ENCODE assay signal across 14 cellular contexts in genomic region chr6:42403415-42403814, GRCh38. TPM values are rescaled to one million over a fixed set of nuclear protein-coding genes. Genes with fewer than 3 reads are reported as not detected.
A peak's percentile ranks its signal among the peaks of the same experiment; 100 is the strongest.
DNase-seq lines count a peak whose midpoint lies in the region; ATAC-seq, FAIRE-seq and TF ChIP-seq lines count a peak whose summit lies in the region.
"Had no signal": no experiment of that assay in that cellular context is flagged by ENCODE, and none has a peak within 500 bp of the region (broad histone marks: within the 10 kb centered on the region; RNA-seq: fewer than 3 reads in every experiment).

No MANE protein-coding gene starts in this region.

- H3K79me2 ChIP-seq in astrocyte (ENCODE audit: insufficient read depth, low read length) (peaks cover 41% of the 10 kb centered on the region), hepatocyte (peaks cover 68% of the 10 kb centered on the region)

- TF ChIP-seq EP300 in suprapubic skin (IDR thresholded peaks at IDR 0.05) = no peak

- H3K9ac ChIP-seq in astrocyte (ENCODE audit: low read length) = no peak overlapping the region

- no peak for DNase-seq in activated naive CD8-positive, alpha-beta T cell treated with anti-CD3 and anti-CD28 coated beads for 36 hours
- peak; percentile 47 for DNase-seq in astrocyte (ENCODE audit: low read depth)
- peak; percentile 35 for DNase-seq in hepatocyte (ENCODE audit: low spot score)
- no peak for DNase-seq in suprapubic skin (ENCODE audit: low spot score in 2 of 2)
- no peak for DNase-seq in GM19240 (ENCODE audit: insufficient read length, low spot score)
- no peak for DNase-seq in D721Med (ENCODE audit: insufficient read length, low spot score)
- DNase-seq: activated CD4-positive, CD25-positive, alpha-beta regulatory T cell; activated naive CD4-positive, alpha-beta T cell treated with anti-CD3 and anti-CD28 coated beads, Interleukin-2, amount 50 U/mL, for 16 hours; AML-193; effector CD4-positive, alpha-beta T cell; NCI-H2171; stimulated activated naive CD4-positive, alpha-beta T cell had no signal

- H3K4me1 Mint-ChIP-seq in activated naive CD8-positive, alpha-beta T cell (ENCODE audit: low read depth) = peaks cover 85% of the 10 kb centered on the region
- peaks cover 69% of the 10 kb centered on the region for H3K4me1 Mint-ChIP-seq in activated naive CD8-positive, alpha-beta T cell treated with anti-CD3 and anti-CD28 coated beads for 36 hours
- H3K4me1 Mint-ChIP-seq in astrocyte (ENCODE audit: low read depth, unreplicated experiment) = peaks cover 42% of the 10 kb centered on the region

- H3K4me3 Mint-ChIP-seq in activated naive CD8-positive, alpha-beta T cell = no peak overlapping the region
- no peak overlapping the region for H3K4me3 Mint-ChIP-seq in activated naive CD8-positive, alpha-beta T cell treated with anti-CD3 and anti-CD28 coated beads for 36 hours
- H3K4me3 Mint-ChIP-seq in astrocyte (ENCODE audit: unreplicated experiment) = no peak overlapping the region

- TF ChIP-seq CTCF in astrocyte (IDR thresholded peaks at IDR 0.05; ENCODE audit: insufficient read depth, low read depth, low read length) (no peak), hepatocyte (IDR thresholded peaks at IDR 0.05; ENCODE audit: poor library complexity) (no peak), suprapubic skin (IDR thresholded peaks at IDR 0.05) (no peak), D721Med (IDR thresholded peaks at IDR 0.05; ENCODE audit: insufficient read depth, missing control alignments) (no peak)

- peaks cover 43% of the 10 kb centered on the region for H3K4me1 ChIP-seq in astrocyte (ENCODE audit: insufficient read depth, low read length)
- H3K4me1 ChIP-seq in hepatocyte (ENCODE audit: insufficient read depth) = peaks cover 17% of the 10 kb centered on the region
- H3K4me1 ChIP-seq in suprapubic skin = peaks cover 82% of the 10 kb centered on the region

- H3K27me3 Mint-ChIP-seq in activated naive CD8-positive, alpha-beta T cell = no peaks in the 10 kb centered on the region
- H3K27me3 Mint-ChIP-seq in activated naive CD8-positive, alpha-beta T cell treated with anti-CD3 and anti-CD28 coated beads for 36 hours = no peaks in the 10 kb centered on the region
- no peaks in the 10 kb centered on the region for H3K27me3 Mint-ChIP-seq in astrocyte (ENCODE audit: low read depth, unreplicated experiment)

- no peaks in the 10 kb centered on the region for H3K9me3 ChIP-seq in astrocyte (ENCODE audit: insufficient read depth, low read depth, low read length)
- H3K9me3 ChIP-seq in hepatocyte (ENCODE audit: low read depth) = no peaks in the 10 kb centered on the region
- no peaks in the 10 kb centered on the region for H3K9me3 ChIP-seq in suprapubic skin

- H2AFZ ChIP-seq in astrocyte (ENCODE audit: low read depth, low read length) = no peak overlapping the region
- no peak overlapping the region for H2AFZ ChIP-seq in hepatocyte

- H3K36me3 Mint-ChIP-seq in activated naive CD8-positive, alpha-beta T cell = peaks cover 1% of the 10 kb centered on the region
- peaks cover 5% of the 10 kb centered on the region for H3K36me3 Mint-ChIP-seq in activated naive CD8-positive, alpha-beta T cell treated with anti-CD3 and anti-CD28 coated beads for 36 hours
- H3K36me3 Mint-ChIP-seq in astrocyte (ENCODE audit: low read depth, unreplicated experiment) = peaks cover 5% of the 10 kb centered on the region

- H4K20me1 ChIP-seq in astrocyte (ENCODE audit: insufficient read depth, low read length) = peaks cover 7% of the 10 kb centered on the region
- peaks cover 3% of the 10 kb centered on the region for H4K20me1 ChIP-seq in hepatocyte (ENCODE audit: insufficient read depth, poor library complexity, severe bottlenecking)

- no peak for ATAC-seq in GM21526 (IDR thresholded peaks at IDR 0.05; ENCODE audit: low FRiP score, unreplicated experiment)

- no peak for FAIRE-seq in astrocyte (lab: Jason Lieb, UNC)
- no peak for FAIRE-seq in D721Med (lab: Jason Lieb, UNC)

- H3K4me3 ChIP-seq in astrocyte (ENCODE audit: insufficient read depth, low read depth, low read length) = no peak overlapping the region
- no peak overlapping the region for H3K4me3 ChIP-seq in hepatocyte
- no peak overlapping the region for H3K4me3 ChIP-seq in suprapubic skin

- TF ChIP-seq POLR2A in suprapubic skin (IDR thresholded peaks at IDR 0.05) = no peak

- H3K27ac ChIP-seq in astrocyte (ENCODE audit: low read depth, low read length) = peak overlapping the region; percentile 54
- H3K27ac ChIP-seq in hepatocyte = peak overlapping the region; percentile 69
- peak overlapping the region; percentile 74 for H3K27ac ChIP-seq in suprapubic skin

- no peaks in the 10 kb centered on the region for H3K36me3 ChIP-seq in astrocyte (ENCODE audit: insufficient read depth, low read length)
- no peaks in the 10 kb centered on the region for H3K36me3 ChIP-seq in hepatocyte (replicated peaks; ENCODE audit: insufficient read depth, low read depth)
- no peaks in the 10 kb centered on the region for H3K36me3 ChIP-seq in suprapubic skin

- no peaks in the 10 kb centered on the region for H3K9me2 ChIP-seq in hepatocyte (replicated peaks; ENCODE audit: insufficient read depth)

- 79% methylated on average over 7 of the region's 7 CpGs for WGBS in hepatocyte (ENCODE audit: low lambda C conversion rate, missing lambda C conversion rate)
- WGBS in suprapubic skin = 60% methylated on average over 7 of the region's 7 CpGs

- no peaks in the 10 kb centered on the region for H3K9me3 Mint-ChIP-seq in activated naive CD8-positive, alpha-beta T cell (ENCODE audit: low read depth)
- H3K9me3 Mint-ChIP-seq in activated naive CD8-positive, alpha-beta T cell treated with anti-CD3 and anti-CD28 coated beads for 36 hours = no peaks in the 10 kb centered on the region
- H3K9me3 Mint-ChIP-seq in astrocyte (ENCODE audit: unreplicated experiment) = no peaks in the 10 kb centered on the region

- peak overlapping the region; percentile 59 for H3K27ac Mint-ChIP-seq in activated naive CD8-positive, alpha-beta T cell
- no peak overlapping the region for H3K27ac Mint-ChIP-seq in activated naive CD8-positive, alpha-beta T cell treated with anti-CD3 and anti-CD28 coated beads for 36 hours
- H3K27ac Mint-ChIP-seq in astrocyte (ENCODE audit: unreplicated experiment) = no peak overlapping the region

- H3K27me3 ChIP-seq in astrocyte (ENCODE audit: insufficient read depth, low read length) (no peaks in the 10 kb centered on the region), hepatocyte (no peaks in the 10 kb centered on the region), suprapubic skin (no peaks in the 10 kb centered on the region)

- H3K4me2 ChIP-seq in astrocyte (ENCODE audit: low read length) (peak overlapping the region; percentile 73), hepatocyte (peak overlapping the region; percentile 12)

RNA-seq across cellular contexts. Expression of gene TRERF1, which starts 48.3 kb away (rescaled TPM):
- total RNA-seq in activated naive CD8-positive, alpha-beta T cell treated with anti-CD3 and anti-CD28 coated beads for 36 hours = 1 to 10 TPM; 6.5 to 6.9 TPM
- total RNA-seq in astrocyte (7.7 and 8.6 TPM in 2 replicates), hepatocyte (3.1 and 5.1 TPM in 2 replicates), suprapubic skin (10 to 100 TPM; 14.7 to 22.0 (median 19.0) TPM)
- 3.2 and 5.2 TPM in 2 replicates for polyA plus RNA-seq in hepatocyte

Comparison
In these comparisons a context has a peak if more than half of its experiments do, and no peak if none do; other contexts are left out.
1. DNase-seq: peak in astrocyte (single experiment) and hepatocyte (single experiment); none in activated naive CD8-positive, alpha-beta T cell treated with anti-CD3 and anti-CD28 coated beads for 36 hours (single experiment), suprapubic skin (0 of 2), GM19240 (single experiment) and D721Med (single experiment).
2. Peak in every context shown above with its lines, with median percentiles within 50 percentile points of each other: H3K27ac ChIP-seq.